In genomic region chr4:137408527-137409177, GRCh38 we compare ENCODE assay signal across 20 cellular contexts.
"Had no signal": no experiment of that assay in that cellular context is flagged by ENCODE, and none has a peak within 500 bp of the region (broad histone marks: within the 10 kb centered on the region; RNA-seq: fewer than 3 reads in every experiment).

No MANE protein-coding gene starts in this region.

- H3K9me3 Mint-ChIP-seq: activated CD4-positive, alpha-beta T cell treated with anti-CD3 and anti-CD28 coated beads, Interleukin-2, amount 10 ng/mL, durations not matched to agents 24 days and 14 days; activated naive CD8-positive, alpha-beta T cell treated with anti-CD3 and anti-CD28 coated beads, Interleukin-2, amount 10 ng/mL, durations not matched to agents 7 days and 5 days had no signal

- H3K4me3 ChIP-seq: pancreas, tibial artery had no signal

- H3K27me3 ChIP-seq: brain microvascular endothelial cell, pancreas, tibial artery had no signal

- FAIRE-seq: islet of Langerhans, pancreas, TTC549, urothelium cell line had no signal

- H3K4me1 ChIP-seq: pancreas, tibial artery had no signal

- DNase-seq: activated B cell treated with CpG ODN at 0.5 μM for 24 hours; activated CD4-positive, alpha-beta T cell treated with anti-CD3 and anti-CD28 coated beads, Interleukin-2, amount 10 ng/mL, durations not matched to agents 24 days and 14 days; activated CD8-positive, alpha-beta memory T cell treated with anti-CD3 and anti-CD28 coated beads, Interleukin-2, amount 50 U/mL, for 48 hours; activated naive CD4-positive, alpha-beta T cell; activated naive CD8-positive, alpha-beta T cell treated with anti-CD3 and anti-CD28 coated beads, Interleukin-2, amount 10 ng/mL, durations not matched to agents 7 days and 5 days; brain microvascular endothelial cell; cortex of kidney; effector CD4-positive, alpha-beta T cell; foreskin fibroblast; head of caudate nucleus; left colon; naive B cell; pancreas; stimulated activated CD4-positive, alpha-beta T cell treated with anti-CD3 and anti-CD28 coated beads, Interleukin-2, amount 100 ng/mL, for 48 hours; stimulated activated naive B cell treated with anti-CD40 and anti-IgM and Interleukin-4, amounts not matched to agents 10 μg/mL and 1 μg/mL and 100 μg/mL, for 72 hours; tibial artery had no signal

- H3K9me3 ChIP-seq: pancreas, tibial artery had no signal

- H3K36me3 ChIP-seq: brain microvascular endothelial cell, pancreas, tibial artery had no signal

- H3K4me3 Mint-ChIP-seq: activated B cell treated with CpG ODN at 0.5 μM for 24 hours; activated CD4-positive, alpha-beta T cell treated with anti-CD3 and anti-CD28 coated beads, Interleukin-2, amount 10 ng/mL, durations not matched to agents 24 days and 14 days; activated naive CD8-positive, alpha-beta T cell treated with anti-CD3 and anti-CD28 coated beads, Interleukin-2, amount 10 ng/mL, durations not matched to agents 7 days and 5 days; central memory CD8-positive, alpha-beta T cell; naive B cell; stimulated activated naive B cell treated with anti-CD40 and anti-IgM and Interleukin-4, amounts not matched to agents 10 μg/mL and 1 μg/mL and 100 μg/mL, for 72 hours had no signal

- H3K27ac Mint-ChIP-seq: activated B cell treated with CpG ODN at 0.5 μM for 24 hours; activated CD4-positive, alpha-beta T cell treated with anti-CD3 and anti-CD28 coated beads, Interleukin-2, amount 10 ng/mL, durations not matched to agents 24 days and 14 days; activated naive CD8-positive, alpha-beta T cell treated with anti-CD3 and anti-CD28 coated beads, Interleukin-2, amount 10 ng/mL, durations not matched to agents 7 days and 5 days; naive B cell; stimulated activated naive B cell treated with anti-CD40 and anti-IgM and Interleukin-4, amounts not matched to agents 10 μg/mL and 1 μg/mL and 100 μg/mL, for 72 hours had no signal

- ATAC-seq: left colon; pancreas; stimulated activated naive B cell treated with anti-CD40 and anti-IgM and Interleukin-4, amounts not matched to agents 10 μg/mL and 1 μg/mL and 100 μg/mL, for 72 hours had no signal

- H3K4me1 Mint-ChIP-seq: activated B cell treated with CpG ODN at 0.5 μM for 24 hours; activated CD4-positive, alpha-beta T cell treated with anti-CD3 and anti-CD28 coated beads, Interleukin-2, amount 10 ng/mL, durations not matched to agents 24 days and 14 days; activated naive CD8-positive, alpha-beta T cell treated with anti-CD3 and anti-CD28 coated beads, Interleukin-2, amount 10 ng/mL, durations not matched to agents 7 days and 5 days; central memory CD8-positive, alpha-beta T cell; naive B cell; stimulated activated naive B cell treated with anti-CD40 and anti-IgM and Interleukin-4, amounts not matched to agents 10 μg/mL and 1 μg/mL and 100 μg/mL, for 72 hours had no signal

- H3K27me3 Mint-ChIP-seq: activated B cell treated with CpG ODN at 0.5 μM for 24 hours; activated CD4-positive, alpha-beta T cell treated with anti-CD3 and anti-CD28 coated beads, Interleukin-2, amount 10 ng/mL, durations not matched to agents 24 days and 14 days; activated naive CD8-positive, alpha-beta T cell treated with anti-CD3 and anti-CD28 coated beads, Interleukin-2, amount 10 ng/mL, durations not matched to agents 7 days and 5 days; central memory CD8-positive, alpha-beta T cell; naive B cell; stimulated activated naive B cell treated with anti-CD40 and anti-IgM and Interleukin-4, amounts not matched to agents 10 μg/mL and 1 μg/mL and 100 μg/mL, for 72 hours had no signal

- H3K27ac ChIP-seq: brain microvascular endothelial cell, pancreas, tibial artery had no signal

- H3K36me3 Mint-ChIP-seq: activated naive CD8-positive, alpha-beta T cell treated with anti-CD3 and anti-CD28 coated beads, Interleukin-2, amount 10 ng/mL, durations not matched to agents 7 days and 5 days; naive B cell; stimulated activated naive B cell treated with anti-CD40 and anti-IgM and Interleukin-4, amounts not matched to agents 10 μg/mL and 1 μg/mL and 100 μg/mL, for 72 hours had no signal
